Comparison of ENCODE assay signal across 24 cellular contexts in genomic region chr16:89152831-89153700, GRCh38. TPM values are rescaled to one million over a fixed set of nuclear protein-coding genes. Genes with fewer than 3 reads are reported as not detected.
DNase-seq lines count a peak whose midpoint lies in the region; ATAC-seq and TF ChIP-seq lines count a peak whose summit lies in the region.
"Had no signal": no experiment of that assay in that cellular context is flagged by ENCODE, and none has a peak within 500 bp of the region (broad histone marks: within the 10 kb centered on the region; RNA-seq: fewer than 3 reads in every experiment).

No MANE protein-coding gene starts in this region.

- peak; percentile 20 for ATAC-seq in activated CD4-positive, alpha-beta T cell treated with anti-CD3 and anti-CD28 coated beads for 36 hours
- ATAC-seq in activated B cell treated with CpG ODN at 0.5 μM for 24 hours (ENCODE audit: low read depth), result peak; percentile 71
- peak; percentile 14 to 33 for ATAC-seq in naive thymus-derived CD8-positive, alpha-beta T cell
- no peak for ATAC-seq in GM18505 (IDR thresholded peaks at IDR 0.05; ENCODE audit: unreplicated experiment)

- POLR2A ChIA-PET in activated CD4-positive, alpha-beta T cell treated with anti-CD3 and anti-CD28 coated beads for 36 hours (lab: Charles Lee), result no interaction called here
- POLR2A ChIA-PET in activated CD4-positive, alpha-beta T cell treated with anti-CD3 and anti-CD28 coated beads, Interleukin-2, amount 10 ng/mL, durations not matched to agents 7 days and 5 days (lab: Charles Lee), result no interaction called here
- POLR2A ChIA-PET in activated B cell treated with CpG ODN at 0.5 μM for 24 hours (lab: Charles Lee), result no interaction called here
- POLR2A ChIA-PET in naive thymus-derived CD8-positive, alpha-beta T cell (lab: Charles Lee), result no interaction called here

- DNase-seq in activated CD4-positive, alpha-beta T cell treated with anti-CD3 and anti-CD28 coated beads for 36 hours, result peak; percentile 34
- no peak for DNase-seq in activated CD4-positive, alpha-beta T cell treated with anti-CD3 and anti-CD28 coated beads, Interleukin-2, amount 10 ng/mL, durations not matched to agents 7 days and 5 days
- peak; percentile 55 for DNase-seq in MV-4-11 (lab: John Stamatoyannopoulos, UW)
- DNase-seq in activated B cell treated with CpG ODN at 0.5 μM for 24 hours, result no peak
- no peak for DNase-seq in naive thymus-derived CD8-positive, alpha-beta T cell
- DNase-seq in NCI-H1436 treated with DMSO at 0.1 percent for 48 hours (lab: John Stamatoyannopoulos, UW), result no peak
- no peak for DNase-seq in H4 (ENCODE audit: low spot score)
- DNase-seq: activated CD4-positive, alpha-beta T cell treated with anti-CD3 and anti-CD28 coated beads, Interleukin-2, amount 10 ng/mL, durations not matched to agents 24 days and 14 days; activated CD8-positive, alpha-beta memory T cell treated with anti-CD3 and anti-CD28 coated beads, Interleukin-2, amount 50 U/mL, for 48 hours; CD4-positive, alpha-beta memory T cell; colonic mucosa; DMS79 treated with DMSO at 0.1 percent for 48 hours; MG63; NCI-H1930; NCI-H345; SJCRH30; T1000 had no signal

- H3K36me3 Mint-ChIP-seq in activated CD4-positive, alpha-beta T cell treated with anti-CD3 and anti-CD28 coated beads for 36 hours (ENCODE audit: low read depth), result peaks cover 32% of the 10 kb centered on the region
- H3K36me3 Mint-ChIP-seq in activated CD4-positive, alpha-beta T cell treated with anti-CD3 and anti-CD28 coated beads, Interleukin-2, amount 10 ng/mL, durations not matched to agents 7 days and 5 days (ENCODE audit: low read depth), result peaks cover 34% of the 10 kb centered on the region
- peaks cover 41% of the 10 kb centered on the region for H3K36me3 Mint-ChIP-seq in activated B cell treated with CpG ODN at 0.5 μM for 24 hours (ENCODE audit: low read depth)
- H3K36me3 Mint-ChIP-seq in naive thymus-derived CD8-positive, alpha-beta T cell, result peaks cover 10 to 37% (median 24%) of the 10 kb centered on the region in 3 donors

- H3K4me1 Mint-ChIP-seq in activated CD4-positive, alpha-beta T cell treated with anti-CD3 and anti-CD28 coated beads for 36 hours, result no peaks in the 10 kb centered on the region
- H3K4me1 Mint-ChIP-seq in activated CD4-positive, alpha-beta T cell treated with anti-CD3 and anti-CD28 coated beads, Interleukin-2, amount 10 ng/mL, durations not matched to agents 7 days and 5 days, result peaks cover 2% of the 10 kb centered on the region
- H3K4me1 Mint-ChIP-seq in activated B cell treated with CpG ODN at 0.5 μM for 24 hours, result peaks cover 19% of the 10 kb centered on the region
- H3K4me1 Mint-ChIP-seq in naive thymus-derived CD8-positive, alpha-beta T cell, result peaks cover 0 to 11% (median under 1%) of the 10 kb centered on the region in 4 donors
- H3K4me1 Mint-ChIP-seq: activated naive CD4-positive, alpha-beta T cell treated with anti-CD3 and anti-CD28 coated beads, Interleukin-2, amount 50 U/mL, for 24 hours; brain had no signal

- CTCF ChIA-PET in activated CD4-positive, alpha-beta T cell treated with anti-CD3 and anti-CD28 coated beads for 36 hours (lab: Charles Lee), result no interaction called here
- CTCF ChIA-PET in activated CD4-positive, alpha-beta T cell treated with anti-CD3 and anti-CD28 coated beads, Interleukin-2, amount 10 ng/mL, durations not matched to agents 7 days and 5 days (lab: Charles Lee), result no interaction called here
- CTCF ChIA-PET in activated B cell treated with CpG ODN at 0.5 μM for 24 hours (lab: Charles Lee), result no interaction called here

- TF ChIP-seq CTCF in activated B cell treated with CpG ODN at 0.5 μM for 24 hours (IDR thresholded peaks at IDR 0.05), result no peak

- no peak for TF ChIP-seq POLR2A in GM18505 (IDR thresholded peaks at IDR 0.05; ENCODE audit: borderline replicate concordance, extremely low read depth, insufficient read depth, insufficient read length)

- no peak overlapping the region for H3K4me3 Mint-ChIP-seq in activated CD4-positive, alpha-beta T cell treated with anti-CD3 and anti-CD28 coated beads for 36 hours
- H3K4me3 Mint-ChIP-seq in activated CD4-positive, alpha-beta T cell treated with anti-CD3 and anti-CD28 coated beads, Interleukin-2, amount 10 ng/mL, durations not matched to agents 7 days and 5 days, result no peak overlapping the region
- no peak overlapping the region for H3K4me3 Mint-ChIP-seq in activated B cell treated with CpG ODN at 0.5 μM for 24 hours
- no peak overlapping the region for H3K4me3 Mint-ChIP-seq in naive thymus-derived CD8-positive, alpha-beta T cell
- H3K4me3 Mint-ChIP-seq: activated CD4-positive, alpha-beta T cell treated with anti-CD3 and anti-CD28 coated beads, Interleukin-2, amount 10 ng/mL, durations not matched to agents 24 days and 14 days; activated naive CD4-positive, alpha-beta T cell treated with anti-CD3 and anti-CD28 coated beads, Interleukin-2, amount 50 U/mL, for 24 hours; brain; CD4-positive, alpha-beta memory T cell; neural crest cell; stimulated activated naive CD8-positive, alpha-beta T cell treated with anti-CD3 and anti-CD28 coated beads, Interleukin-15, Interleukin-2, amounts not matched to agents 100 ng/mL and 50 ng/mL, for 24 hours; type B pancreatic cell had no signal

- no peak overlapping the region for H3K27ac Mint-ChIP-seq in activated CD4-positive, alpha-beta T cell treated with anti-CD3 and anti-CD28 coated beads for 36 hours
- H3K27ac Mint-ChIP-seq in activated CD4-positive, alpha-beta T cell treated with anti-CD3 and anti-CD28 coated beads, Interleukin-2, amount 10 ng/mL, durations not matched to agents 7 days and 5 days, result no peak overlapping the region
- no peak overlapping the region for H3K27ac Mint-ChIP-seq in activated B cell treated with CpG ODN at 0.5 μM for 24 hours
- peak overlapping the region in 3 of 10 donors; percentile 1 to 66 (median 15) for H3K27ac Mint-ChIP-seq in naive thymus-derived CD8-positive, alpha-beta T cell
- H3K27ac Mint-ChIP-seq: activated CD4-positive, alpha-beta T cell treated with anti-CD3 and anti-CD28 coated beads, Interleukin-2, amount 10 ng/mL, durations not matched to agents 24 days and 14 days; activated naive CD4-positive, alpha-beta T cell treated with anti-CD3 and anti-CD28 coated beads, Interleukin-2, amount 50 U/mL, for 24 hours; stimulated activated naive CD8-positive, alpha-beta T cell treated with anti-CD3 and anti-CD28 coated beads, Interleukin-15, Interleukin-2, amounts not matched to agents 100 ng/mL and 50 ng/mL, for 24 hours; type B pancreatic cell had no signal

- H3K27me3 Mint-ChIP-seq in activated CD4-positive, alpha-beta T cell treated with anti-CD3 and anti-CD28 coated beads for 36 hours, result no peaks in the 10 kb centered on the region
- no peaks in the 10 kb centered on the region for H3K27me3 Mint-ChIP-seq in activated CD4-positive, alpha-beta T cell treated with anti-CD3 and anti-CD28 coated beads, Interleukin-2, amount 10 ng/mL, durations not matched to agents 7 days and 5 days
- no peaks in the 10 kb centered on the region for H3K27me3 Mint-ChIP-seq in activated B cell treated with CpG ODN at 0.5 μM for 24 hours
- no peaks in the 10 kb centered on the region for H3K27me3 Mint-ChIP-seq in naive thymus-derived CD8-positive, alpha-beta T cell
- H3K27me3 Mint-ChIP-seq: activated CD4-positive, alpha-beta T cell treated with anti-CD3 and anti-CD28 coated beads, Interleukin-2, amount 10 ng/mL, durations not matched to agents 24 days and 14 days; activated naive CD4-positive, alpha-beta T cell treated with anti-CD3 and anti-CD28 coated beads, Interleukin-2, amount 50 U/mL, for 24 hours; CD4-positive, alpha-beta memory T cell; stimulated activated naive CD8-positive, alpha-beta T cell treated with anti-CD3 and anti-CD28 coated beads, Interleukin-15, Interleukin-2, amounts not matched to agents 100 ng/mL and 50 ng/mL, for 24 hours; type B pancreatic cell had no signal

- intact Hi-C loops in activated CD4-positive, alpha-beta T cell treated with anti-CD3 and anti-CD28 coated beads for 36 hours (cut with DNase I, micrococcal nuclease), result no loop called here
- intact Hi-C loops in activated B cell treated with CpG ODN at 0.5 μM for 24 hours (cut with micrococcal nuclease), result no loop called here

- H3K9me3 Mint-ChIP-seq in activated CD4-positive, alpha-beta T cell treated with anti-CD3 and anti-CD28 coated beads for 36 hours (ENCODE audit: low read depth), result peaks cover 5% of the 10 kb centered on the region
- H3K9me3 Mint-ChIP-seq in activated CD4-positive, alpha-beta T cell treated with anti-CD3 and anti-CD28 coated beads, Interleukin-2, amount 10 ng/mL, durations not matched to agents 7 days and 5 days, result peaks cover 19% of the 10 kb centered on the region
- peaks cover 11% of the 10 kb centered on the region for H3K9me3 Mint-ChIP-seq in activated B cell treated with CpG ODN at 0.5 μM for 24 hours
- peaks cover 0 to 8% (median 0%) of the 10 kb centered on the region in 9 donors for H3K9me3 Mint-ChIP-seq in naive thymus-derived CD8-positive, alpha-beta T cell
- H3K9me3 Mint-ChIP-seq: activated naive CD4-positive, alpha-beta T cell treated with anti-CD3 and anti-CD28 coated beads, Interleukin-2, amount 50 U/mL, for 24 hours; stimulated activated naive CD8-positive, alpha-beta T cell treated with anti-CD3 and anti-CD28 coated beads, Interleukin-15, Interleukin-2, amounts not matched to agents 100 ng/mL and 50 ng/mL, for 24 hours had no signal

RNA-seq across cellular contexts. Expression of gene CDH15, which starts 18.5 kb away (rescaled TPM):
- total RNA-seq in activated CD4-positive, alpha-beta T cell treated with anti-CD3 and anti-CD28 coated beads for 36 hours, result not detected
- total RNA-seq in activated CD4-positive, alpha-beta T cell treated with anti-CD3 and anti-CD28 coated beads, Interleukin-2, amount 10 ng/mL, durations not matched to agents 7 days and 5 days, result not detected
- total RNA-seq in activated B cell treated with CpG ODN at 0.5 μM for 24 hours, result not detected in 2 replicates
- total RNA-seq in naive thymus-derived CD8-positive, alpha-beta T cell, result not detected
- not detected for polyA plus RNA-seq in naive thymus-derived CD8-positive, alpha-beta T cell
- total RNA-seq in H4 (2014; rRNA removed; shearing (Covaris generic)), result 0.17 TPM in 1 of 2 replicates, not detected in the other
- total RNA-seq: activated CD4-positive, alpha-beta T cell treated with anti-CD3 and anti-CD28 coated beads, Interleukin-2, amount 10 ng/mL, durations not matched to agents 24 days and 14 days; CD4-positive, alpha-beta memory T cell; colonic mucosa; mesenteric fat pad; neural crest cell had no signal
- polyA plus RNA-seq: CD4-positive, alpha-beta memory T cell had no signal

RNA-seq across cellular contexts. Expression of gene SLC22A31, which starts 47.3 kb away (rescaled TPM):
- total RNA-seq in activated CD4-positive, alpha-beta T cell treated with anti-CD3 and anti-CD28 coated beads for 36 hours, result 1 to 10 TPM in 1 of 2 experiments, under 1 TPM in 1; 0.49 to 1.3 TPM
- total RNA-seq in activated CD4-positive, alpha-beta T cell treated with anti-CD3 and anti-CD28 coated beads, Interleukin-2, amount 10 ng/mL, durations not matched to agents 7 days and 5 days, result 1 to 10 TPM; 1.8 to 2.8 TPM
- not detected in 2 replicates for total RNA-seq in activated B cell treated with CpG ODN at 0.5 μM for 24 hours
- not detected for total RNA-seq in naive thymus-derived CD8-positive, alpha-beta T cell
- not detected for polyA plus RNA-seq in naive thymus-derived CD8-positive, alpha-beta T cell
- not detected in 2 replicates for total RNA-seq in H4 (2014; rRNA removed; shearing (Covaris generic))
- total RNA-seq: SJCRH30 had no signal

RNA-seq across cellular contexts. Expression of gene ACSF3, which starts 59.4 kb away (rescaled TPM):
- total RNA-seq in activated CD4-positive, alpha-beta T cell treated with anti-CD3 and anti-CD28 coated beads for 36 hours, result 10 to 100 TPM; 39.7 to 41.7 TPM
- total RNA-seq in activated CD4-positive, alpha-beta T cell treated with anti-CD3 and anti-CD28 coated beads, Interleukin-2, amount 10 ng/mL, durations not matched to agents 7 days and 5 days, result 10 to 100 TPM; 57.3 to 62.0 TPM
- total RNA-seq in activated B cell treated with CpG ODN at 0.5 μM for 24 hours, result 59.6 and 78.0 TPM in 2 replicates
- total RNA-seq in naive thymus-derived CD8-positive, alpha-beta T cell, result 10 to 100 TPM; 61.5 to 64.4 TPM
- 10 to 100 TPM; 21.3 to 44.7 (median 22.9) TPM for polyA plus RNA-seq in naive thymus-derived CD8-positive, alpha-beta T cell
- total RNA-seq in H4 (2014; rRNA removed; shearing (Covaris generic)), result 25.9 and 37.4 TPM in 2 replicates

Comparison
In these comparisons a context has a peak if more than half of its experiments do, and no peak if none do; other contexts are left out.
1. DNase-seq: peak in activated CD4-positive, alpha-beta T cell treated with anti-CD3 and anti-CD28 coated beads for 36 hours (single experiment) and MV-4-11 (single experiment); none in activated CD4-positive, alpha-beta T cell treated with anti-CD3 and anti-CD28 coated beads, Interleukin-2, amount 10 ng/mL, durations not matched to agents 7 days and 5 days (single experiment), activated B cell treated with CpG ODN at 0.5 μM for 24 hours (single experiment), naive thymus-derived CD8-positive, alpha-beta T cell (0 of 10), NCI-H1436 treated with DMSO at 0.1 percent for 48 hours (single experiment) and H4 (single experiment).